Comparison of ENCODE assay signal across 1 cellular context in the genomic region with DNA sequence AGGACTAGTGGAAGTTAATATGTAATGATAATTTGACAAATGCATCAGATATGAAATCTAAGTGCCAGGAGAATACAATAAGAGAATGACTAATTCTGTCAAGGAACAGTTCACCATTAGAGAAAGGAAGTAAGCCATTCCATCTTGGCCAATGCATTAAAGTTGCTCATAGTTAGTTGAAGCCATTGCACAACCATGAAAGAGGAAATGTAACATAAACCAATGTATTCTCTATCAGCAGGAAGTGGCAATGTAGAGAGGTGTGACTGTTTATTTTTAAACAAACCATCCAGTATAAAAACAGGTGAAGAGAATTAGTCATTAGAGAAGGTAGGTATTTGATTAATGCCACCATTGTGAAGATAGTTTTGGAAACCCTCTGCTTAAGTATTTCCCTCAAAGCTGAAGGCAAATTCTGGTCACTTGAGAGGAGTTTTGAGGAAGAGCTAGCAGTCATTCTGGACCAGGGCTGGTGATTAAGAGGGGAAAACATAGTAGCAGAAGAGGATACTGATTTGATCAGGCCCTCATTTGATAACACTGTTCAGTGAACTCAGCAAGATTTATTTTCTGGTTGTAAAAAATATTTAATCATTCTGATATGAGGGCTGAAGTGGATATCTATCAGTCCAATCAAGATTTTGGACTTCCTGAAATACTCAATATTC.
TF ChIP-seq lines count a peak whose summit lies in the region.

No MANE protein-coding gene starts in this region.

TF ChIP-seq in K562, 482 proteins besides CTCF, POLR2A, EP300 and RAD21 (continued from another document):
- TF ChIP-seq, protein P1, sequence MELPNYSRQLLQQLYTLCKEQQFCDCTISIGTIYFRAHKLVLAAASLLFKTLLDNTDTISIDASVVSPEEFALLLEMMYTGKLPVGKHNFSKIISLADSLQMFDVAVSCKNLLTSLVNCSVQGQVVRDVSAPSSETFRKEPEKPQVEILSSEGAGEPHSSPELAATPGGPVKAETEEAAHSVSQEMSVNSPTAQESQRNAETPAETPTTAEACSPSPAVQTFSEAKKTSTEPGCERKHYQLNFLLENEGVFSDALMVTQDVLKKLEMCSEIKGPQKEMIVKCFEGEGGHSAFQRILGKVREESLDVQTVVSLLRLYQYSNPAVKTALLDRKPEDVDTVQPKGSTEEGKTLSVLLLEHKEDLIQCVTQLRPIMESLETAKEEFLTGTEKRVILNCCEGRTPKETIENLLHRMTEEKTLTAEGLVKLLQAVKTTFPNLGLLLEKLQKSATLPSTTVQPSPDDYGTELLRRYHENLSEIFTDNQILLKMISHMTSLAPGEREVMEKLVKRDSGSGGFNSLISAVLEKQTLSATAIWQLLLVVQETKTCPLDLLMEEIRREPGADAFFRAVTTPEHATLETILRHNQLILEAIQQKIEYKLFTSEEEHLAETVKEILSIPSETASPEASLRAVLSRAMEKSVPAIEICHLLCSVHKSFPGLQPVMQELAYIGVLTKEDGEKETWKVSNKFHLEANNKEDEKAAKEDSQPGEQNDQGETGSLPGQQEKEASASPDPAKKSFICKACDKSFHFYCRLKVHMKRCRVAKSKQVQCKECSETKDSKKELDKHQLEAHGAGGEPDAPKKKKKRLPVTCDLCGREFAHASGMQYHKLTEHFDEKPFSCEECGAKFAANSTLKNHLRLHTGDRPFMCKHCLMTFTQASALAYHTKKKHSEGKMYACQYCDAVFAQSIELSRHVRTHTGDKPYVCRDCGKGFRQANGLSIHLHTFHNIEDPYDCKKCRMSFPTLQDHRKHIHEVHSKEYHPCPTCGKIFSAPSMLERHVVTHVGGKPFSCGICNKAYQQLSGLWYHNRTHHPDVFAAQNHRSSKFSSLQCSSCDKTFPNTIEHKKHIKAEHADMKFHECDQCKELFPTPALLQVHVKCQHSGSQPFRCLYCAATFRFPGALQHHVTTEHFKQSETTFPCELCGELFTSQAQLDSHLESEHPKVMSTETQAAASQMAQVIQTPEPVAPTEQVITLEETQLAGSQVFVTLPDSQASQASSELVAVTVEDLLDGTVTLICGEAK (IDR thresholded peaks at IDR 0.05): peak; percentile 50; the same call in 1 of the 2 replicates
- TF ChIP-seq, protein P1 (CRISPR knock-in tag; IDR thresholded peaks at IDR 0.05): no peak
- no peak for TF ChIP-seq MAFK (IDR thresholded peaks at IDR 0.05; ENCODE audit: low read length)
- TF ChIP-seq ETS2 (tag; IDR thresholded peaks at IDR 0.05; ENCODE audit: borderline replicate concordance, poor library complexity, severe bottlenecking): no peak
- peak; percentile 45 for TF ChIP-seq GABPA (tag; conservative IDR thresholded peaks at IDR 0.05; ENCODE audit: low read depth)
- no peak for TF ChIP-seq ESRRB (CRISPR knock-in tag; IDR thresholded peaks at IDR 0.05; ENCODE audit: borderline replicate concordance)
- TF ChIP-seq COPS2 (conservative IDR thresholded peaks at IDR 0.05): no peak
- TF ChIP-seq KLF16 (IDR thresholded peaks at IDR 0.05): no peak
- no peak for TF ChIP-seq SRSF1 (IDR thresholded peaks at IDR 0.05; ENCODE audit: low read depth, low read length)
- TF ChIP-seq CEBPB (tag; IDR thresholded peaks at IDR 0.05): peak; percentile 95
- TF ChIP-seq ERF (CRISPR knock-in tag; IDR thresholded peaks at IDR 0.05): no peak
- no peak for TF ChIP-seq ZNF766 (CRISPR knock-in tag; conservative IDR thresholded peaks at IDR 0.05)
- TF ChIP-seq CEBPG (CRISPR knock-in tag; IDR thresholded peaks at IDR 0.05): peak; percentile 61; the same call in 1 of the 2 replicates
- peak; percentile 85 to 93 for TF ChIP-seq CEBPG (tag; conservative IDR thresholded peaks at IDR 0.05 in 1 of 2, IDR thresholded peaks at IDR 0.05 in 1 of 2)
- no peak for TF ChIP-seq NFXL1 (CRISPR knock-in tag; IDR thresholded peaks at IDR 0.05)
- TF ChIP-seq ZNF583 (CRISPR knock-in tag; IDR thresholded peaks at IDR 0.05): no peak
- TF ChIP-seq SMAD3 (CRISPR knock-in tag; conservative IDR thresholded peaks at IDR 0.05): no peak
- no peak for TF ChIP-seq LARP7 (IDR thresholded peaks at IDR 0.05)
- TF ChIP-seq ZNF274 (IDR thresholded peaks at IDR 0.05; ENCODE audit: borderline replicate concordance, low read depth, low read length): no peak
- TF ChIP-seq ELF1 (tag; IDR thresholded peaks at IDR 0.05): 0 out of 2 replicates have a peak, but pooled peaks have one; percentile 33
- TF ChIP-seq ZNF384 (IDR thresholded peaks at IDR 0.05; ENCODE audit: low read depth, low read length): no peak
- no peak for TF ChIP-seq PHTF2 (CRISPR knock-in tag; IDR thresholded peaks at IDR 0.05)
- no peak for TF ChIP-seq ZNF146 (CRISPR knock-in tag; IDR thresholded peaks at IDR 0.05; ENCODE audit: unreplicated experiment)
- no peak for TF ChIP-seq PHF20 (IDR thresholded peaks at IDR 0.05; ENCODE audit: partially characterized antibody)
- TF ChIP-seq ELF4 (CRISPR knock-in tag; IDR thresholded peaks at IDR 0.05): no peak
- TF ChIP-seq SMARCA4 (IDR thresholded peaks at IDR 0.05): no peak
- TF ChIP-seq, protein P2, sequence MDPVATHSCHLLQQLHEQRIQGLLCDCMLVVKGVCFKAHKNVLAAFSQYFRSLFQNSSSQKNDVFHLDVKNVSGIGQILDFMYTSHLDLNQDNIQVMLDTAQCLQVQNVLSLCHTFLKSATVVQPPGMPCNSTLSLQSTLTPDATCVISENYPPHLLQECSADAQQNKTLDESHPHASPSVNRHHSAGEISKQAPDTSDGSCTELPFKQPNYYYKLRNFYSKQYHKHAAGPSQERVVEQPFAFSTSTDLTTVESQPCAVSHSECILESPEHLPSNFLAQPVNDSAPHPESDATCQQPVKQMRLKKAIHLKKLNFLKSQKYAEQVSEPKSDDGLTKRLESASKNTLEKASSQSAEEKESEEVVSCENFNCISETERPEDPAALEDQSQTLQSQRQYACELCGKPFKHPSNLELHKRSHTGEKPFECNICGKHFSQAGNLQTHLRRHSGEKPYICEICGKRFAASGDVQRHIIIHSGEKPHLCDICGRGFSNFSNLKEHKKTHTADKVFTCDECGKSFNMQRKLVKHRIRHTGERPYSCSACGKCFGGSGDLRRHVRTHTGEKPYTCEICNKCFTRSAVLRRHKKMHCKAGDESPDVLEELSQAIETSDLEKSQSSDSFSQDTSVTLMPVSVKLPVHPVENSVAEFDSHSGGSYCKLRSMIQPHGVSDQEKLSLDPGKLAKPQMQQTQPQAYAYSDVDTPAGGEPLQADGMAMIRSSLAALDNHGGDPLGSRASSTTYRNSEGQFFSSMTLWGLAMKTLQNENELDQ (CRISPR knock-in tag; IDR thresholded peaks at IDR 0.05; ENCODE audit: borderline replicate concordance): no peak
- no peak for TF ChIP-seq DNMT1 (IDR thresholded peaks at IDR 0.05)
- no peak for TF ChIP-seq LEF1 (IDR thresholded peaks at IDR 0.05)
- TF ChIP-seq ZC3H8 (IDR thresholded peaks at IDR 0.05): no peak
- no peak for TF ChIP-seq KLF6 (CRISPR knock-in tag; IDR thresholded peaks at IDR 0.05; ENCODE audit: borderline replicate concordance)
- no peak for TF ChIP-seq ZNF507 (tag; conservative IDR thresholded peaks at IDR 0.05)
